In the genomic region with DNA sequence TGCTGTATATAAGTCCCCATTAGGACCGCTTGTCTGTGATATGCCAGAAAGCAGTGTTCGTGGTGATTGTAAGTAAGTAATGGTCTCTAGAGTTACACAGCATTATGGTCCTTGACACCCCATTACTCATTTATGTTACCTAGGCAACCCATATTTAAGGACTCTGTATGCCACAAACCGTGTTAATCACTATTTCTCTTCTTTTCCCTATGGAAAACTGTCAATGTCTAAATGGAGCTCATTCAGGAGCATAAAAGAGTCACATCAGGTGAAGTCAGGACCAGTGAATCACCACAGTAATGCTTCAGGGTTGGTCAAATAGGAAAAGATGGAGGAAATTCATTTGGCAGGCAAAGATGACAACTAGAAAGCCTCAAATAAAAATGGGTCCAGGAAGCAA, we compare ENCODE assay signal across 15 cellular contexts.
DNase-seq lines count a peak whose midpoint lies in the region; TF ChIP-seq lines count a peak whose summit lies in the region.
"Had no signal": no experiment of that assay in that cellular context is flagged by ENCODE, and none has a peak within 500 bp of the region (broad histone marks: within the 10 kb centered on the region; RNA-seq: fewer than 3 reads in every experiment).

No MANE protein-coding gene starts in this region.

- peak overlapping the region; percentile 72 for H3K27ac ChIP-seq in neural cell (ENCODE audit: low read length)
- peak overlapping the region in 13 of 59 donors; percentile 4 to 83 (median 53) for H3K27ac ChIP-seq in dorsolateral prefrontal cortex

- TF ChIP-seq EP300 in neural cell (conservative IDR thresholded peaks at IDR 0.05; ENCODE audit: poor library complexity, severe bottlenecking), result peak; percentile 80

- H3K27me3 ChIP-seq in neural cell (ENCODE audit: insufficient read depth, low read depth, low read length) (no peaks in the 10 kb centered on the region), dorsolateral prefrontal cortex (no peaks in the 10 kb centered on the region)

- no peak for TF ChIP-seq RAD21 in neural cell (conservative IDR thresholded peaks at IDR 0.05)

- no peaks in the 10 kb centered on the region for H4K20me1 ChIP-seq in neural cell (ENCODE audit: insufficient read depth)

- no peak overlapping the region for H3K9ac ChIP-seq in neural cell (ENCODE audit: low read length)

- peak overlapping the region; percentile 15 for H3K4me2 ChIP-seq in neural cell (ENCODE audit: low read length)
- H3K4me2 ChIP-seq: GM23338 had no signal

- TF ChIP-seq CTCF in neural cell (IDR thresholded peaks at IDR 0.05; ENCODE audit: poor library complexity, severe bottlenecking) (no peak), dorsolateral prefrontal cortex (IDR thresholded peaks at IDR 0.05 in 54 of 56, conservative IDR thresholded peaks at IDR 0.05 in 2 of 56; ENCODE audit: low read depth in 1 of 56, partially characterized antibody in 56 of 56) (no peak)

- no peaks in the 10 kb centered on the region for H3F3A ChIP-seq in neural cell (ENCODE audit: insufficient read depth, low read length, poor library complexity, severe bottlenecking)

- H3K4me3 ChIP-seq in neural cell (ENCODE audit: low read length) (peak overlapping the region; percentile 32), dorsolateral prefrontal cortex (no peak overlapping the region)
- H3K4me3 ChIP-seq: GM23338 had no signal

- no peaks in the 10 kb centered on the region for H3K9me2 ChIP-seq in neural cell (ENCODE audit: insufficient read depth, low read length)

- intact Hi-C loops in dorsolateral prefrontal cortex (cut with DNase I), result no loop called here

- no peak overlapping the region for H2AFZ ChIP-seq in neural cell (ENCODE audit: low read depth, low read length)
- H2AFZ ChIP-seq: GM23338 had no signal

- no peaks in the 10 kb centered on the region for H3K9me3 ChIP-seq in neural cell (ENCODE audit: low read length)

- DNase-seq in NCI-H2227 (lab: John Stamatoyannopoulos, UW; ENCODE audit: unreplicated experiment) (peak; percentile 9), NCI-H2227 treated with DMSO at 0.1 percent for 48 hours (lab: John Stamatoyannopoulos, UW) (no peak), NCI-H69 (lab: John Stamatoyannopoulos, UW) (peak; percentile 27), NK-92 (lab: John Stamatoyannopoulos, UW; ENCODE audit: unreplicated experiment) (no peak), dorsolateral prefrontal cortex (no peak)
- DNase-seq: C1 segment of cervical spinal cord; Calu3; CD4-positive, alpha-beta memory T cell; COR-L47; DMS53; DMS79 treated with DMSO at 0.1 percent for 48 hours; GF-D8; H9 had no signal

- H3K36me3 ChIP-seq in neural cell (ENCODE audit: insufficient read depth, low read length), result no peaks in the 10 kb centered on the region

- no peaks in the 10 kb centered on the region for H3K79me2 ChIP-seq in neural cell (replicated peaks; ENCODE audit: insufficient read depth, low read length)

TF ChIP-seq in neural cell, 6 proteins besides CTCF, POLR2A, EP300 and RAD21:
- TF ChIP-seq SMC3 (conservative IDR thresholded peaks at IDR 0.05; ENCODE audit: poor library complexity), result no peak
- no peak for TF ChIP-seq EZH2 (IDR thresholded peaks at IDR 0.05; ENCODE audit: borderline replicate concordance, insufficient read depth, low read length, poor library complexity, severe bottlenecking)
- TF ChIP-seq MXI1 (conservative IDR thresholded peaks at IDR 0.05; ENCODE audit: poor library complexity, severe bottlenecking), result no peak
- peak; percentile 77 for TF ChIP-seq POLR2AphosphoS5 (IDR thresholded peaks at IDR 0.05)
- no peak for TF ChIP-seq TAF1 (IDR thresholded peaks at IDR 0.05; ENCODE audit: low read depth)
- TF ChIP-seq, protein P1, sequence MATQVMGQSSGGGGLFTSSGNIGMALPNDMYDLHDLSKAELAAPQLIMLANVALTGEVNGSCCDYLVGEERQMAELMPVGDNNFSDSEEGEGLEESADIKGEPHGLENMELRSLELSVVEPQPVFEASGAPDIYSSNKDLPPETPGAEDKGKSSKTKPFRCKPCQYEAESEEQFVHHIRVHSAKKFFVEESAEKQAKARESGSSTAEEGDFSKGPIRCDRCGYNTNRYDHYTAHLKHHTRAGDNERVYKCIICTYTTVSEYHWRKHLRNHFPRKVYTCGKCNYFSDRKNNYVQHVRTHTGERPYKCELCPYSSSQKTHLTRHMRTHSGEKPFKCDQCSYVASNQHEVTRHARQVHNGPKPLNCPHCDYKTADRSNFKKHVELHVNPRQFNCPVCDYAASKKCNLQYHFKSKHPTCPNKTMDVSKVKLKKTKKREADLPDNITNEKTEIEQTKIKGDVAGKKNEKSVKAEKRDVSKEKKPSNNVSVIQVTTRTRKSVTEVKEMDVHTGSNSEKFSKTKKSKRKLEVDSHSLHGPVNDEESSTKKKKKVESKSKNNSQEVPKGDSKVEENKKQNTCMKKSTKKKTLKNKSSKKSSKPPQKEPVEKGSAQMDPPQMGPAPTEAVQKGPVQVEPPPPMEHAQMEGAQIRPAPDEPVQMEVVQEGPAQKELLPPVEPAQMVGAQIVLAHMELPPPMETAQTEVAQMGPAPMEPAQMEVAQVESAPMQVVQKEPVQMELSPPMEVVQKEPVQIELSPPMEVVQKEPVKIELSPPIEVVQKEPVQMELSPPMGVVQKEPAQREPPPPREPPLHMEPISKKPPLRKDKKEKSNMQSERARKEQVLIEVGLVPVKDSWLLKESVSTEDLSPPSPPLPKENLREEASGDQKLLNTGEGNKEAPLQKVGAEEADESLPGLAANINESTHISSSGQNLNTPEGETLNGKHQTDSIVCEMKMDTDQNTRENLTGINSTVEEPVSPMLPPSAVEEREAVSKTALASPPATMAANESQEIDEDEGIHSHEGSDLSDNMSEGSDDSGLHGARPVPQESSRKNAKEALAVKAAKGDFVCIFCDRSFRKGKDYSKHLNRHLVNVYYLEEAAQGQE (IDR thresholded peaks at IDR 0.05; ENCODE audit: borderline replicate concordance), result peak; percentile 87

Comparison
In these comparisons a context has a peak if more than half of its experiments do, and no peak if none do; other contexts are left out.
1. DNase-seq: peak in NCI-H2227 (single experiment) and NCI-H69 (single experiment); none in NCI-H2227 treated with DMSO at 0.1 percent for 48 hours (single experiment), NK-92 (single experiment) and dorsolateral prefrontal cortex (0 of 10).